ENCODE assay signal across 8 cellular contexts in the genomic region with DNA sequence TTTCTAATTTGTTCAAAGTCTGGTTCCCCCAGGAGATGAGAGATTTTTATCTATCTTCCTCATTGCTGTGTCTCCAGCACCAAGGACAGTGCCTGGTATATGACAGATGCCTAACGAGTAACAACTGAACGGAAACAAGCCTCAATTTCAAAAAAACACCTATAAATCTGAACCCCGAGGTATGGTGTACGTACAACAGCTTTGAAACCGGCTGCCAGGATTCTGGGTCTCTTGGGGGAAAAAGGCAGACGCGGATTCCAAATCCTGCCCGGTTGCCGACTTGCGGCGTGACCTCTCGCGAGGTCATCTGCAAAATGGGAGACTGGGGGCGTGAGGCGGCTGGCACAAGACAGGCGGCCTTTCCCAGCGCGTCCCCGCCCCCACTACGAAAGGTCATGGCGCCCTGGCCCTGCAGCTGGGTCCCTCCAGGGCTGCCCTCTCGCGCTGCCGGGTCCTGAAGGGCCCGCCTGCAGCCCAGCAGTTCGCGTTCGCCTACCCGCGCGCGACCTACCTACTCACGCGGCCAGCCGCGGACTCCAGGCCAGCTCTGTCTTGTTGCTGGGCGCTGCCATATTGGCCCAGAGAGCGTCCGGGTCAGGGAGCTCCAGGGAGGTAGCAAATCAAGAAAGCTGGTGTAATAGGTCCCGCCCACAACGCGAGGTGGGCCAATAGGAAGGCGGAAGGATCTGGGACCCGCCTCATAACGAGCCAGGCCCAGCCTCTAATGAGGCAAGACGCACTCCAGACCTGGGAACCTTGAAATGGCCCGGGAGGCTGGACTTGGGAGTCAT. TPM values are rescaled to one million over a fixed set of nuclear protein-coding genes. Genes with fewer than 3 reads are reported as not detected.
DNase-seq lines count a peak whose midpoint lies in the region; ATAC-seq, FAIRE-seq and TF ChIP-seq lines count a peak whose summit lies in the region.

A gene with protein sequence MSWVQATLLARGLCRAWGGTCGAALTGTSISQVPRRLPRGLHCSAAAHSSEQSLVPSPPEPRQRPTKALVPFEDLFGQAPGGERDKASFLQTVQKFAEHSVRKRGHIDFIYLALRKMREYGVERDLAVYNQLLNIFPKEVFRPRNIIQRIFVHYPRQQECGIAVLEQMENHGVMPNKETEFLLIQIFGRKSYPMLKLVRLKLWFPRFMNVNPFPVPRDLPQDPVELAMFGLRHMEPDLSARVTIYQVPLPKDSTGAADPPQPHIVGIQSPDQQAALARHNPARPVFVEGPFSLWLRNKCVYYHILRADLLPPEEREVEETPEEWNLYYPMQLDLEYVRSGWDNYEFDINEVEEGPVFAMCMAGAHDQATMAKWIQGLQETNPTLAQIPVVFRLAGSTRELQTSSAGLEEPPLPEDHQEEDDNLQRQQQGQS (minus strand): TSS at position 584 of the 791 bp plus-strand sequence. CDS start 9,964 bp downstream, outside the sequence.

- TF ChIP-seq RAD21 in HepG2 (CRISPR knock-in tag; IDR thresholded peaks at IDR 0.05), result no peak

- no peak for TF ChIP-seq CTCF in C4-2B (conservative IDR thresholded peaks at IDR 0.05)
- peak; percentile 10; the same call in 1 of the 2 replicates for TF ChIP-seq CTCF in HepG2 (CRISPR knock-in tag; IDR thresholded peaks at IDR 0.05)

- WGBS in HepG2 (ENCODE audit: low lambda C conversion rate), result 0% methylated on average over 20 of the region's 47 CpGs

- H3K79me2 ChIP-seq in HepG2 (ENCODE audit: insufficient read depth, low read length), result peaks cover 12% of the 10 kb centered on the region

- no peaks in the 10 kb centered on the region for H3K36me3 ChIP-seq in HepG2 (replicated peaks in 1 of 2; ENCODE audit: control insufficient read depth in 1 of 2, insufficient read depth in 2 of 2, low read length in 2 of 2)

- H3K27me3 ChIP-seq in HepG2 (ENCODE audit: control insufficient read depth in 1 of 2, insufficient read depth in 2 of 2, low read length in 2 of 2), result no peaks in the 10 kb centered on the region

- POLR2A ChIA-PET in HepG2 (lab: Yijun Ruan, JAX), result interaction anchor here (0.7 to 2.5 kb wide), 10 partner anchors 10 to 524 kb away, joined by 3 to 33 read pairs (median 4); a partner anchor contains a TSS

- BruUV-seq in HepG2 (replicated peaks; lab: Mats Ljungman, UMichigan), result TSS peak; percentile 86

- no peaks in the 10 kb centered on the region for H4K20me1 ChIP-seq in HepG2 (ENCODE audit: insufficient read depth, low read length)

- H3K4me2 ChIP-seq in HepG2 (ENCODE audit: low read depth, low read length), result peak within 1 kb of the TSS; percentile 78

- TF ChIP-seq EP300 in HepG2 (IDR thresholded peaks at IDR 0.05; ENCODE audit: low read depth in 2 of 2, low read length in 2 of 2), result no peak
- no peak for TF ChIP-seq EP300 in HepG2 (CRISPR knock-in tag; IDR thresholded peaks at IDR 0.05; ENCODE audit: borderline replicate concordance)

- H3K9ac ChIP-seq in HepG2 (ENCODE audit: insufficient read depth, low read depth, low read length), result peak within 1 kb of the TSS; percentile 87

- H3K27ac ChIP-seq in C4-2B (peak within 1 kb of the TSS; percentile 90), HepG2 (ENCODE audit: extremely low read length, insufficient read depth, low read length) (peak within 1 kb of the TSS; percentile 95)

- FAIRE-seq in HepG2 (lab: Jason Lieb, UNC), result peak; percentile 88

- CTCF ChIA-PET in HepG2 (lab: Yijun Ruan, JAX; ENCODE audit: low intra/inter-chr PET ratio, low total read pairs), result no interaction called here

- H3K4me1 ChIP-seq in HepG2 (ENCODE audit: insufficient read depth, low read length), result peaks cover 11% of the 10 kb centered on the region

- in situ Hi-C loops in HepG2 (cut with HindIII; ENCODE audit: extremely low pct_ligation_motif_present, low pct_unique_long_range_greater_than_20kb), result no loop called here

- no peaks in the 10 kb centered on the region for H3K9me3 ChIP-seq in HepG2 (ENCODE audit: low read length)

- peak; percentile 75 to 80 for TF ChIP-seq POLR2A in HepG2 (IDR thresholded peaks at IDR 0.05; ENCODE audit: insufficient read depth in 1 of 2, low read depth in 2 of 2, low read length in 2 of 2)

- no peak within 1 kb of the TSS for H2AFZ ChIP-seq in HepG2 (ENCODE audit: low read length)

- intact Hi-C loops in HepG2 (cut with micrococcal nuclease; ENCODE audit: unreplicated experiment), result no loop called here

- peak within 1 kb of the TSS; percentile 80 to 95 (median 85) for H3K4me3 ChIP-seq in HepG2 (replicated peaks in 1 of 3; ENCODE audit: insufficient read depth in 1 of 3, low read depth in 2 of 3, low read length in 3 of 3)

- DNase-seq in NCI-H82 (lab: John Stamatoyannopoulos, UW), result peak; percentile 98
- peak; percentile 93 to 96 for DNase-seq in activated CD4-positive, alpha-beta T cell treated with anti-CD3 and anti-CD28 coated beads, Interleukin-2, amount 50 U/mL, for 48 hours
- DNase-seq in dermis microvascular lymphatic vessel endothelial cell (ENCODE audit: low read depth in 2 of 2), result peak; percentile 90 to 97
- DNase-seq in HepG2 (ENCODE audit: low spot score), result peak; percentile 98
- DNase-seq in stimulated activated CD4-positive, alpha-beta T cell treated with anti-CD3 and anti-CD28 coated beads, Interleukin-4, amount 100 ng/mL, for 1 hour, result peak; percentile 92

- ATAC-seq in GM19397 (IDR thresholded peaks at IDR 0.05; ENCODE audit: unreplicated experiment), result peak; percentile 95
- peak; percentile 89 for ATAC-seq in HG03571 (IDR thresholded peaks at IDR 0.05; ENCODE audit: unreplicated experiment)
- peak; percentile 98 for ATAC-seq in HepG2

TF ChIP-seq in HepG2, 621 proteins besides CTCF, POLR2A, EP300 and RAD21 (continues in another document):
- TF ChIP-seq SMAD1 (CRISPR knock-in tag; IDR thresholded peaks at IDR 0.05; ENCODE audit: borderline replicate concordance, low read depth) (no peak), MEF2D (CRISPR knock-in tag; IDR thresholded peaks at IDR 0.05) (peak; percentile 67; the same call in 1 of the 2 replicates), KDM5A (IDR thresholded peaks at IDR 0.05; ENCODE audit: borderline replicate concordance, low read length) (peak; percentile 85), ZNF788 (CRISPR knock-in tag; IDR thresholded peaks at IDR 0.05; ENCODE audit: borderline replicate concordance) (peak; percentile 93), GZF1 (CRISPR knock-in tag; IDR thresholded peaks at IDR 0.05) (no peak; the same call in 1 of the 2 replicates), ZNF17 (CRISPR knock-in tag; IDR thresholded peaks at IDR 0.05) (no peak), ZNF605 (CRISPR knock-in tag; IDR thresholded peaks at IDR 0.05) (peak; percentile 57; the same call in 1 of the 2 replicates), ZNF12 (CRISPR knock-in tag; IDR thresholded peaks at IDR 0.05) (no peak), PLRG1 (conservative IDR thresholded peaks at IDR 0.05) (no peak), NBN (conservative IDR thresholded peaks at IDR 0.05) (no peak), ZNF766 (CRISPR knock-in tag; IDR thresholded peaks at IDR 0.05; ENCODE audit: borderline replicate concordance) (no peak; the same call in 1 of the 2 replicates), KDM4B (CRISPR knock-in tag; IDR thresholded peaks at IDR 0.05) (peak; percentile 66; the same call in 1 of the 2 replicates), KDM6A (CRISPR knock-in tag; IDR thresholded peaks at IDR 0.05; ENCODE audit: low read depth) (no peak), ELF4 (CRISPR knock-in tag; IDR thresholded peaks at IDR 0.05; ENCODE audit: borderline replicate concordance) (peak; percentile 74; the same call in 1 of the 2 replicates), ZFX (CRISPR knock-in tag; IDR thresholded peaks at IDR 0.05; ENCODE audit: low read depth) (peak; percentile 96)
- TF ChIP-seq, protein P1, sequence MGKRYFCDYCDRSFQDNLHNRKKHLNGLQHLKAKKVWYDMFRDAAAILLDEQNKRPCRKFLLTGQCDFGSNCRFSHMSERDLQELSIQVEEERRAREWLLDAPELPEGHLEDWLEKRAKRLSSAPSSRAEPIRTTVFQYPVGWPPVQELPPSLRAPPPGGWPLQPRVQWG (CRISPR knock-in tag; IDR thresholded peaks at IDR 0.05; ENCODE audit: borderline replicate concordance, low read depth), result no peak
- TF ChIP-seq, protein P2, sequence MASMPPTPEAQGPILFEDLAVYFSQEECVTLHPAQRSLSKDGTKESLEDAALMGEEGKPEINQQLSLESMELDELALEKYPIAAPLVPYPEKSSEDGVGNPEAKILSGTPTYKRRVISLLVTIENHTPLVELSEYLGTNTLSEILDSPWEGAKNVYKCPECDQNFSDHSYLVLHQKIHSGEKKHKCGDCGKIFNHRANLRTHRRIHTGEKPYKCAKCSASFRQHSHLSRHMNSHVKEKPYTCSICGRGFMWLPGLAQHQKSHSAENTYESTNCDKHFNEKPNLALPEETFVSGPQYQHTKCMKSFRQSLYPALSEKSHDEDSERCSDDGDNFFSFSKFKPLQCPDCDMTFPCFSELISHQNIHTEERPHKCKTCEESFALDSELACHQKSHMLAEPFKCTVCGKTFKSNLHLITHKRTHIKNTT (CRISPR knock-in tag; IDR thresholded peaks at IDR 0.05), result no peak

RNA-seq across cellular contexts. Expression of the gene that starts here (rescaled TPM):
- total RNA-seq in dermis microvascular lymphatic vessel endothelial cell (22.4 and 22.6 TPM in 2 replicates), HepG2 (2016; rRNA removed; fragmentation: Illumina TruSeq; extraction: Trizol) (32.2 and 36.4 TPM in 2 replicates)
- total RNA-seq in HepG2 (2016; cell fraction: cytosol; rRNA removed; fragmentation: Illumina TruSeq; extraction: Trizol; ENCODE audit: low read depth), result 34.9 and 42.8 TPM in 2 replicates
- total RNA-seq in HepG2 (2016; cell fraction: insoluble cytoplasmic fraction; rRNA removed; fragmentation: Illumina TruSeq; extraction: Trizol), result 29.2 and 39.1 TPM in 2 replicates
- total RNA-seq in HepG2 (2016; cell fraction: membrane; rRNA removed; fragmentation: Illumina TruSeq; extraction: Trizol), result 47.6 and 47.9 TPM in 2 replicates
- 18.6 and 23.5 TPM in 2 replicates for total RNA-seq in HepG2 (2016; cell fraction: nucleus; rRNA removed; fragmentation: Illumina TruSeq; extraction: Trizol)
- polyA plus RNA-seq in HepG2 (2011; rRNA removed), result 55.4 and 62.3 TPM in 2 replicates
- polyA plus RNA-seq in HepG2 (2011; cell fraction: cytosol; rRNA removed), result 50.1 and 76.7 TPM in 2 replicates
- 54.8 and 72.2 TPM in 2 replicates for polyA plus RNA-seq in HepG2 (2011; cell fraction: nucleus; rRNA removed)
- polyA plus RNA-seq in HepG2 (2012), result 23.3 and 36.3 TPM in 2 replicates
- 31.3 and 34.7 TPM in 2 replicates for polyA plus RNA-seq in HepG2 (2016; cell fraction: cytosol; fragmentation: Illumina TruSeq; extraction: Trizol; ENCODE audit: low read depth)
- polyA plus RNA-seq in HepG2 (2016; cell fraction: insoluble cytoplasmic fraction; fragmentation: Illumina TruSeq; extraction: Trizol; ENCODE audit: low read depth), result 32.2 and 38.2 TPM in 2 replicates
- polyA plus RNA-seq in HepG2 (2016; cell fraction: membrane; fragmentation: Illumina TruSeq; extraction: Trizol; ENCODE audit: low read depth), result 46.4 and 49.9 TPM in 2 replicates
- polyA plus RNA-seq in HepG2 (2016; cell fraction: nucleus; fragmentation: Illumina TruSeq; extraction: Trizol; ENCODE audit: insufficient read depth, low read depth), result 50.2 and 54.3 TPM in 2 replicates
- 105 and 125 TPM in 2 replicates for polyA minus RNA-seq in HepG2 (2011; rRNA and poly(A)+ RNA removed; ENCODE audit: low replicate concordance)
- polyA minus RNA-seq in HepG2 (2011; cell fraction: cytosol; rRNA and poly(A)+ RNA removed), result 32.7 and 34.2 TPM in 2 replicates
- polyA minus RNA-seq in HepG2 (2011; cell fraction: nucleus; rRNA and poly(A)+ RNA removed), result 9.3 and 10.2 TPM in 2 replicates

Comparison
In these comparisons a context has a peak if more than half of its experiments do, and no peak if none do; other contexts are left out.
1. Peak in every context shown above with its lines: DNase-seq, ATAC-seq, H3K4me3 ChIP-seq and H3K27ac ChIP-seq.